9 cellular contexts compared by ENCODE assay signal in the genomic region with DNA sequence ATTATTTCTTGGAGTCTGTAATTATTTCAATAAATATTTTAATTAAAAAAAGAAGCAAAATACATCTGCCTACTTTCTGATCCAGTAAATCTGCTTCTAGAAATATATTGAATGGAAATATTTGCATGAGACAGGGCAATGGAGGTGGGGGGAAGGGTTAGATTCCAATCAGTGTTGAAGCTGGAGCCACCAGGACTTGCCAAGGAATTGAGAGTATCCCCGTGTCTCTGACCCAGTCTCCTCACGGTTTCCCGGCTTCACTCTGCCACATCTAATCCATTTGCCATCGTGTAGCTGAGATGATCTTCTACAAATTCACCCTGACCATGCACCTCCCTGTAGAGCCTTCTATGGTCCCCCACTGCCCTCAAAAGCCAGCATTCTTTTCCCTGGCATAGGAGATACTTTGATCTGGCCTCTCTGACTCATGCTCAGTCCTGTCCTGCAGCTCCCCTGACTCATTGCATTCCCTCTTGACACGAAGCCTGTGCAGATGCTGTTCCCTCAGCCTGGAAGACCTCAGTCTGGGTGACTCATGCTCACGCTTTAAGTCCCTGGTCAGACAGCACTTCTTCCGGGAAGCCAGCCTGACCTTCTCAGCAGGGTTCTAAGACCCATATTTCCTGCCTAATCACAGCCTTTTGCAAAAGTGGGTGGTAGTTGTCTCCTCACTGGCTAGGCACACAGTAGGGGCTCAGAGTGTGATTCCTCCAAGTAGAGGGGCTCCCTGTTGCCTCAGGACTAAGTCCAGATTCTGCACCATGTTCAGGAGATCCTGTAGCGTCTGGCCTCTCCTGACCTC. TPM values are rescaled to one million over a fixed set of nuclear protein-coding genes. Genes with fewer than 3 reads are reported as not detected.
DNase-seq lines count a peak whose midpoint lies in the region; ATAC-seq and TF ChIP-seq lines count a peak whose summit lies in the region.
"Had no signal": no experiment of that assay in that cellular context is flagged by ENCODE, and none has a peak within 500 bp of the region (broad histone marks: within the 10 kb centered on the region; RNA-seq: fewer than 3 reads in every experiment).

No MANE protein-coding gene starts in this region.

- peak; percentile 27 for ATAC-seq in lung (ENCODE audit: insufficient read depth, low FRiP score)
- no peak for ATAC-seq in GM19463 (IDR thresholded peaks at IDR 0.05; ENCODE audit: unreplicated experiment)

- in situ Hi-C loops in astrocyte of the spinal cord (cut with HindIII; ENCODE audit: low sequenced_read_pairs): no loop called here

- no peaks in the 10 kb centered on the region for H3K4me1 ChIP-seq in lung (ENCODE audit: control insufficient read depth in 2 of 2, insufficient read depth in 2 of 2, low read length in 2 of 2)

- no peak overlapping the region for H3K4me3 ChIP-seq in astrocyte of the spinal cord (ENCODE audit: low read depth, low read length)
- H3K4me3 ChIP-seq in lung: no peak overlapping the region
- H3K4me3 ChIP-seq in coronary artery: no peak overlapping the region

- WGBS in lung, 2 donors: 76 to 86% methylated on average over 8 of the region's 8 CpGs

- no peak for TF ChIP-seq RAD21 in Ishikawa (IDR thresholded peaks at IDR 0.05; ENCODE audit: low read depth)

- no peak for TF ChIP-seq CTCF in astrocyte of the spinal cord (IDR thresholded peaks at IDR 0.05; ENCODE audit: low read depth, low read length)
- no peak for TF ChIP-seq CTCF in lung (IDR thresholded peaks at IDR 0.05; ENCODE audit: control extremely low read depth, extremely low read depth)
- no peak for TF ChIP-seq CTCF in coronary artery (IDR thresholded peaks at IDR 0.05)

- H3K36me3 ChIP-seq in lung (ENCODE audit: control insufficient read depth in 2 of 2, insufficient read depth in 2 of 2, low read length in 2 of 2): no peaks in the 10 kb centered on the region

- DNase-seq in COLO829 (ENCODE audit: low spot score) (peak; percentile 86), astrocyte of the spinal cord (ENCODE audit: low read depth, low spot score) (peak; percentile 91), lung (ENCODE audit: low spot score) (no peak), coronary artery (ENCODE audit: low spot score) (no peak), NCI-H82 (lab: John Stamatoyannopoulos, UW) (no peak)
- DNase-seq in effector CD8-positive, alpha-beta T cell (lab: John Stamatoyannopoulos, UW): no peak
- DNase-seq: NCI-H345 had no signal

- peaks cover 0 to 2% of the 10 kb centered on the region in 2 donors for H3K9me3 ChIP-seq in lung (ENCODE audit: control insufficient read depth in 2 of 2, insufficient read depth in 1 of 2, low read length in 1 of 2)

- H3K27me3 ChIP-seq in lung (ENCODE audit: control insufficient read depth, insufficient read depth): no peaks in the 10 kb centered on the region

- TF ChIP-seq EP300 in Ishikawa (IDR thresholded peaks at IDR 0.05; ENCODE audit: borderline replicate concordance): peak; percentile 14; the same call in 1 of the 2 replicates

- H3K27ac ChIP-seq in lung (ENCODE audit: low read depth in 1 of 2, low read length in 1 of 2): no peak overlapping the region
- no peak overlapping the region for H3K27ac ChIP-seq in coronary artery

TF ChIP-seq in Ishikawa, 13 proteins besides CTCF, POLR2A, EP300 and RAD21:
- no peak for TF ChIP-seq FOXM1 (IDR thresholded peaks at IDR 0.05; ENCODE audit: borderline replicate concordance, low read depth)
- TF ChIP-seq TCF12 (IDR thresholded peaks at IDR 0.05; ENCODE audit: low read depth): no peak
- no peak for TF ChIP-seq YY1 (IDR thresholded peaks at IDR 0.05; ENCODE audit: low read depth)
- peak; percentile 34; the same call in 1 of the 2 replicates for TF ChIP-seq TEAD4 (IDR thresholded peaks at IDR 0.05)
- no peak for TF ChIP-seq USF1 (IDR thresholded peaks at IDR 0.05)
- no peak for TF ChIP-seq NFIC (IDR thresholded peaks at IDR 0.05)
- TF ChIP-seq, protein P1, sequence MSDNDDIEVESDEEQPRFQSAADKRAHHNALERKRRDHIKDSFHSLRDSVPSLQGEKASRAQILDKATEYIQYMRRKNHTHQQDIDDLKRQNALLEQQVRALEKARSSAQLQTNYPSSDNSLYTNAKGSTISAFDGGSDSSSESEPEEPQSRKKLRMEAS (IDR thresholded peaks at IDR 0.05): 0 out of 2 replicates have a peak, but pooled peaks have one; percentile 17
TF ChIP-seq in Ishikawa: peak in this region for 2.

RNA-seq across cellular contexts. Expression of gene FKBP1A, which starts 23.0 kb away (rescaled TPM):
- total RNA-seq in lung: 100 to 1,000 TPM; 145 to 308 TPM
- polyA plus RNA-seq in lung: 100 to 1,000 TPM; 246 to 465 TPM

RNA-seq across cellular contexts. Expression of gene NSFL1C, which starts 50.8 kb away (rescaled TPM):
- 10 to 100 TPM; 42.9 to 84.8 TPM for total RNA-seq in lung
- 10 to 100 TPM; 39.0 to 63.3 TPM for polyA plus RNA-seq in lung

Comparison
In these comparisons a context has a peak if more than half of its experiments do, and no peak if none do; other contexts are left out.
1. DNase-seq: peak in COLO829 (single experiment) and astrocyte of the spinal cord (single experiment); none in lung (single experiment), effector CD8-positive, alpha-beta T cell (single experiment), coronary artery (single experiment) and NCI-H82 (single experiment).